ENCODE assay signal across 8 cellular contexts in the genomic region with DNA sequence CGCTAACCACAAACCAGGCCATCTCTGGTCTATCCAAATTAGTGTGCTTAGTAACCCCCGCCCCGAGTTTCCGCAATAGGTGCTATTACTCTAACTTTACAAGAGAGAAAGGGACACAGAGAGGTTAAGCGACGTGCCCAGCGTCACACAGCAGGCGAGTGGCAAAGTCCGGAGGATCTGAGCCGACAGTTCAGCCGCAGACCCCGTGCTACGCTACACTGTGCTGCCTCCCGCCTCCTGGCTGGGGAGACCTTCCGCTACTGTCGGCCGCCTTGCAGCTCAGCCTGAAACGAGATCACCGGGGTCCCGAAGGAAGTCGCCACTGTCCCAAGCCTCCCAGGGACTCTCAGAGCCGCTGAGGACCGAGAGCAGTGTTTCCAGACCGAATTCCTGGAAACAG. TPM values are rescaled to one million over a fixed set of nuclear protein-coding genes. Genes with fewer than 3 reads are reported as not detected.
DNase-seq lines count a peak whose midpoint lies in the region; ATAC-seq and TF ChIP-seq lines count a peak whose summit lies in the region.

No MANE protein-coding gene starts in this region.

- H3K79me2 ChIP-seq in DOHH2 (ENCODE audit: control insufficient read depth, low read length) (peaks cover 49% of the 10 kb centered on the region), fibroblast of lung (ENCODE audit: control insufficient read depth, insufficient read depth, low read length) (peaks cover 25% of the 10 kb centered on the region)

- H3K27me3 Mint-ChIP-seq in progenitor cell of endocrine pancreas: no peaks in the 10 kb centered on the region

- no peak for ATAC-seq in RWPE2 (ENCODE audit: low read depth)
- ATAC-seq in HG03521 (IDR thresholded peaks at IDR 0.05; ENCODE audit: unreplicated experiment): no peak

- peaks cover 12% of the 10 kb centered on the region for H3K36me3 Mint-ChIP-seq in progenitor cell of endocrine pancreas (ENCODE audit: insufficient read depth)

- peaks cover 21% of the 10 kb centered on the region for H3K4me1 Mint-ChIP-seq in progenitor cell of endocrine pancreas (ENCODE audit: low read depth)

- peak overlapping the region; percentile 85 for H3K4me3 Mint-ChIP-seq in progenitor cell of endocrine pancreas (ENCODE audit: low read depth)

- H3K4me3 ChIP-seq in DOHH2 (ENCODE audit: low read length) (peak overlapping the region; percentile 92), RWPE2 (ENCODE audit: severe bottlenecking) (peak overlapping the region; percentile 82), fibroblast of lung (replicated peaks in 1 of 4; ENCODE audit: control extremely low read depth in 1 of 4, insufficient read depth in 1 of 4, low read depth in 3 of 4, low read length in 4 of 4) (peak overlapping the region; percentile 72 to 87 (median 85))

- H3K9me3 ChIP-seq in DOHH2 (ENCODE audit: control insufficient read depth, insufficient read depth, low read length): no peaks in the 10 kb centered on the region
- H3K9me3 ChIP-seq in RWPE2 (ENCODE audit: severe bottlenecking): no peaks in the 10 kb centered on the region
- H3K9me3 ChIP-seq in fibroblast of lung (ENCODE audit: control insufficient read depth, insufficient read depth, low read depth, low read length): no peaks in the 10 kb centered on the region

- peaks cover 27% of the 10 kb centered on the region for H3F3A ChIP-seq in DOHH2 (ENCODE audit: control insufficient read depth, insufficient read depth)

- peak overlapping the region; percentile 64 for H3K27ac Mint-ChIP-seq in progenitor cell of endocrine pancreas

- H3K36me3 ChIP-seq in DOHH2 (ENCODE audit: control insufficient read depth, low read length): peaks cover 51% of the 10 kb centered on the region
- H3K36me3 ChIP-seq in RWPE2 (ENCODE audit: low read depth): peaks cover 34% of the 10 kb centered on the region
- peaks cover 11% of the 10 kb centered on the region for H3K36me3 ChIP-seq in fibroblast of lung (ENCODE audit: control insufficient read depth, insufficient read depth, low read length)

- H3K9me2 ChIP-seq in DOHH2 (replicated peaks; ENCODE audit: control insufficient read depth, low read length): no peaks in the 10 kb centered on the region

- H3K27me3 ChIP-seq in DOHH2 (ENCODE audit: control insufficient read depth, low read length): no peaks in the 10 kb centered on the region
- H3K27me3 ChIP-seq in RWPE2 (ENCODE audit: insufficient read depth, poor library complexity, severe bottlenecking): no peaks in the 10 kb centered on the region
- H3K27me3 ChIP-seq in fibroblast of lung (ENCODE audit: control insufficient read depth, insufficient read depth, low read length): no peaks in the 10 kb centered on the region

- H3K4me1 ChIP-seq in DOHH2 (ENCODE audit: control insufficient read depth, low read length): peaks cover 52% of the 10 kb centered on the region
- no peaks in the 10 kb centered on the region for H3K4me1 ChIP-seq in RWPE2 (ENCODE audit: insufficient read depth, poor library complexity, severe bottlenecking)
- peaks cover 5% of the 10 kb centered on the region for H3K4me1 ChIP-seq in fibroblast of lung (ENCODE audit: control insufficient read depth, extremely low read depth, insufficient read depth, low read length)

- peaks cover 25% of the 10 kb centered on the region; the same call in 1 of the 2 replicates for H4K20me1 ChIP-seq in DOHH2 (ENCODE audit: control insufficient read depth, insufficient read depth, low read depth, low read length)
- no peaks in the 10 kb centered on the region for H4K20me1 ChIP-seq in fibroblast of lung (ENCODE audit: control insufficient read depth, extremely low read depth, insufficient read depth, low read length)

- H3K27ac ChIP-seq in DOHH2 (ENCODE audit: low read depth, low read length): no peak overlapping the region
- H3K27ac ChIP-seq in RWPE2 (ENCODE audit: poor library complexity, severe bottlenecking): peak overlapping the region; percentile 32
- H3K27ac ChIP-seq in fibroblast of lung (ENCODE audit: insufficient read depth, low read length): peak overlapping the region; percentile 62

- peak overlapping the region; percentile 82 for H3K9ac ChIP-seq in fibroblast of lung (ENCODE audit: insufficient read depth, low read length)

- peak overlapping the region; percentile 100 for H3K4me2 ChIP-seq in DOHH2 (ENCODE audit: low read length)
- H3K4me2 ChIP-seq in fibroblast of lung (ENCODE audit: extremely low read depth, insufficient read depth, low read length): peak overlapping the region; percentile 91

- no peak for TF ChIP-seq CTCF in DOHH2 (IDR thresholded peaks at IDR 0.05; ENCODE audit: low read depth, low read length, poor library complexity, severe bottlenecking)
- TF ChIP-seq CTCF in RWPE2 (IDR thresholded peaks at IDR 0.05; ENCODE audit: poor library complexity, severe bottlenecking): no peak
- no peak for TF ChIP-seq CTCF in fibroblast of lung (conservative IDR thresholded peaks at IDR 0.05 in 1 of 2, IDR thresholded peaks at IDR 0.05 in 1 of 2; ENCODE audit: low read depth in 1 of 2, low read length in 2 of 2)
- no peak for TF ChIP-seq CTCF in progenitor cell of endocrine pancreas (IDR thresholded peaks at IDR 0.05; ENCODE audit: unreplicated experiment)

- no peaks in the 10 kb centered on the region for H3K9me3 Mint-ChIP-seq in progenitor cell of endocrine pancreas (ENCODE audit: low read depth)

- peak; percentile 58 for DNase-seq in RWPE2 (ENCODE audit: low spot score)
- DNase-seq in fibroblast of lung (ENCODE audit: low read depth in 2 of 2): no peak
- no peak for DNase-seq in progenitor cell of endocrine pancreas (ENCODE audit: low spot score, unreplicated experiment)
- no peak for DNase-seq in NCI-H748 treated with DMSO at 0.1 percent for 48 hours (lab: John Stamatoyannopoulos, UW)
- DNase-seq in NCI-H187 (lab: John Stamatoyannopoulos, UW): no peak
- DNase-seq in kidney glomerular epithelial cell (lab: John Stamatoyannopoulos, UW): no peak

- H2AFZ ChIP-seq in fibroblast of lung (ENCODE audit: low read length): no peak overlapping the region

RNA-seq across cellular contexts. Expression of a gene that starts 0.8 kb away (rescaled TPM):
- 22.9 and 35.5 TPM in 2 replicates for total RNA-seq in fibroblast of lung
- 7.1 and 16.2 TPM in 2 replicates for polyA plus RNA-seq in fibroblast of lung
- polyA plus RNA-seq in fibroblast of lung (2012): 32.9 and 58.5 TPM in 2 replicates
- 43.6 and 98.3 TPM in 2 replicates for polyA minus RNA-seq in fibroblast of lung (ENCODE audit: low replicate concordance)
- 145 and 150 TPM in 2 replicates for total RNA-seq in progenitor cell of endocrine pancreas

RNA-seq across cellular contexts. Expression of a gene that starts 27.1 kb away (rescaled TPM):
- total RNA-seq in fibroblast of lung (14.6 and 18.0 TPM in 2 replicates), progenitor cell of endocrine pancreas (21.5 and 26.2 TPM in 2 replicates)
- polyA plus RNA-seq in fibroblast of lung: 3.2 TPM in 2 replicates
- 11.9 and 15.1 TPM in 2 replicates for polyA plus RNA-seq in fibroblast of lung (2012)
- polyA minus RNA-seq in fibroblast of lung (ENCODE audit: low replicate concordance): 4.1 and 4.6 TPM in 2 replicates

RNA-seq across cellular contexts. Expression of a gene that starts 44.1 kb away (rescaled TPM):
- total RNA-seq in fibroblast of lung (48.0 and 60.1 TPM in 2 replicates), progenitor cell of endocrine pancreas (12.7 and 13.9 TPM in 2 replicates)
- 11.0 and 11.7 TPM in 2 replicates for polyA plus RNA-seq in fibroblast of lung
- polyA plus RNA-seq in fibroblast of lung (2012): 15.6 and 22.9 TPM in 2 replicates
- 5.8 and 26.0 TPM in 2 replicates for polyA minus RNA-seq in fibroblast of lung (ENCODE audit: low replicate concordance)

RNA-seq across cellular contexts. Expression of a gene that starts 52.6 kb away (rescaled TPM):
- total RNA-seq in fibroblast of lung (under 0.01 TPM in 2 replicates), progenitor cell of endocrine pancreas (7.4 and 8.6 TPM in 2 replicates)
- polyA plus RNA-seq in fibroblast of lung: 0.05 and 0.10 TPM in 2 replicates
- polyA plus RNA-seq in fibroblast of lung (2012): 0.09 and 0.36 TPM in 2 replicates
- polyA minus RNA-seq in fibroblast of lung (ENCODE audit: low replicate concordance): 3.0 TPM in 1 of 2 replicates, not detected in the other
